1 cellular context compared by ENCODE assay signal in the genomic region with DNA sequence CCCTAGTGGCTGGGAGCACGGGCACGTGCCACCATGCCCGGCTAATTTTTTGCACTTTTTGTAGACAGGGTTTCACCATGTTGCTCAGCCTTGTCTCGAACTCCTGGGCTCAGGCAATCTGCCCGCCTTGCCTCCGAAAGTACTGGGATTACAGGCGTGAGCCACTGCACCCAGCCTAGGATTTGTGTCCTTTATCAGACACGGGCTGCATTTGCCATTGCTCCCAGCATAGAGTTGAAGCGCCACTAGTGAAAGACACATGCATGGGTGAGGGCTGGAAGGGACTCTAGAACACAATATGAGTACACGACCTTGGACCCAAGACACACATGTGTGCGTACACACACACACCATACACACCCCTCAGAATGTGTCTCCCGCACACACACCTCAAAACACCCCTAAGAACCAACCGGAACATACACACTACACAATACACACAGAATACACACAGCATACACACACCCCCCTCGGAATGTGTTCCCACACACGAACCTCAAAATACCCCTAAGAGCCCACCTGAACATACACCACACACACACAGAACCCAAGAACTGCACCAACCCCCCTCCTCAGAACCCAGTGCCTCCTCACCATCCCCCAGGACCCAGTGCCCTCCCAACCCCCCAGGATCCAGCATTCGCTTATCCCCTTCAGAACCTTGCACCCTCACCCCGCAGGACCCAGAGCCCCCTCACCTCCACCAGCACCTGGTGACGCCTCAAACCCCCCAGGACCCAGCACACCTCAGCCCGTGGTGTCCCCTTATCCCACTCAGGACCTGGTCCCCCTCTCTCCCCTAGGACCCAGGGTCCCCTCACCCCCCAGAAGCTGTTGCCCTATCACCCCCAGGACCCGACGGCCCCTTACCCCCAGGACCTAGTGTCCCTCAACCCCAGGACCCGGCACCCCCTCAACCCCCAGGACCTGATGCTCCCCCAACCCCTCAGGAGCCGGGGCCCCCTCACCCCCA.
TF ChIP-seq lines count a peak whose summit lies in the region.

No MANE protein-coding gene starts in this region.

TF ChIP-seq in liver, 16 proteins besides CTCF, POLR2A, EP300 and RAD21 (continued from another document):
- TF ChIP-seq YY1 (IDR thresholded peaks at IDR 0.05) (no peak), GABPA (IDR thresholded peaks at IDR 0.05 in 1 of 2, conservative IDR thresholded peaks at IDR 0.05 in 1 of 2) (no peak), NR2F2 (IDR thresholded peaks at IDR 0.05) (no peak), HNF4G (IDR thresholded peaks at IDR 0.05) (no peak), EGR1 (IDR thresholded peaks at IDR 0.05; ENCODE audit: low read depth in 2 of 2) (no peak), SP1 (IDR thresholded peaks at IDR 0.05) (no peak), FOXA1 (IDR thresholded peaks at IDR 0.05) (no peak), HNF4A (conservative IDR thresholded peaks at IDR 0.05) (no peak), RXRA (IDR thresholded peaks at IDR 0.05) (no peak)
TF ChIP-seq in liver: peak in this region for 0.
